In the genomic region with DNA sequence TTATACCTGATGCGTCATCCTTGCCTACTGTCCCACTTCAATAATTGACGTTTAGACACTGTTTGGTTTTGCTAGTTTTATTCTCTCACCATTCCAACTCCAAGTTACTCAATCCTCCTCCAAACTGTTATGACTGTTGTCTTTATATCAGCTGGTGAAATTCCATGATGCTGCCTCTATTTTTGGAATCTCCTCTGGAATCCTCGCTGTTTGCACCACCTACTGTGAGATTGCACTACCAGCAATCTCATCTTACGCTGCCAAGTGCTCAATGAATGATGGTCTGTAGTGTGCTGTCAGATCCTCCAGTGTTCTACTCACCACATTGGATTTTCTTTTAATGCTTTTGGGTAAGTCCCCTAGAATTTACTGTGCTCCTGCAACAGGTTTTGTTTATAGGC, we compare ENCODE assay signal across 1 cellular context.
TF ChIP-seq lines count a peak whose summit lies in the region.

No MANE protein-coding gene starts in this region.

TF ChIP-seq in WTC11, 78 proteins besides CTCF, POLR2A, EP300 and RAD21 (continued from another document):
- TF ChIP-seq, protein P1, sequence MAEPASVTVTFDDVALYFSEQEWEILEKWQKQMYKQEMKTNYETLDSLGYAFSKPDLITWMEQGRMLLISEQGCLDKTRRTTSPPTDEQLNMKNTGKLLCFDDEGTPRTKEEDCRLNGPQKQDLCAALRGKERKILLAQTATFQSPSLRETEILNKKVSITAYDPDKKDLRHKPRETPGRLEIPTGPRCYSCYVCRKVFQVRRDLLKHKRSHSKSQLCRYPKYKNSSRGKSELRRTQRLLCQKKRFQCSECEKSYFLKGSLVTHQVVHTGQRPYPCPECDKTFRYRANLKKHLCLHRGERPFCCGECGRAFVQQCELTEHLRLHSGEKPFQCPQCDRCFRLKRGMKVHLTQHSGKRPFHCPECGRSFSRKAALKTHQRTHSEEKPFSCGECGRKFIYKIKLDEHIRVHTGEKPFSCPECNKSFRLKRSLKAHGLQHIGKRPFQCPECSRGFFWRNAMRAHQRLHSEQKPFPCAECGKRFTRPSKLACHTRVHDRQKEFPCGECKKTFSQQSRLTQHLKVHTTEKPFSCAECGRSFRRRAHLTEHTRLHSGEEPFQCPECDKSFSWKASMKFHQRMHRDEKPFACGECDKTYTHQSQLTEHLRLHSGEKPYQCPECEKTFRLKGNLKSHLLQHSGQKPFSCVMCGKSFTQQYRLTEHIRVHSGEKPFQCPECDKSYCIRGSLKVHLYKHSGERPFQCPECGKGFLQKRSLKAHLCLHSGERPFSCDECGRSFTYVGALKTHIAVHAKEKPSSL (CRISPR knock-in tag; conservative IDR thresholded peaks at IDR 0.05): no peak
- TF ChIP-seq NFYB (CRISPR knock-in tag; conservative IDR thresholded peaks at IDR 0.05; ENCODE audit: low read depth) (no peak), MAX (CRISPR knock-in tag; IDR thresholded peaks at IDR 0.05) (no peak), ZNF138 (CRISPR knock-in tag; conservative IDR thresholded peaks at IDR 0.05) (no peak), TP53 (CRISPR knock-in tag; IDR thresholded peaks at IDR 0.05) (no peak), ESRRA (CRISPR knock-in tag; IDR thresholded peaks at IDR 0.05; ENCODE audit: borderline replicate concordance) (no peak), ATF2 (CRISPR knock-in tag; IDR thresholded peaks at IDR 0.05; ENCODE audit: borderline replicate concordance, low read depth) (no peak), CREM (CRISPR knock-in tag; IDR thresholded peaks at IDR 0.05) (no peak), EMX1 (CRISPR knock-in tag; IDR thresholded peaks at IDR 0.05) (no peak), ZNF396 (CRISPR knock-in tag; IDR thresholded peaks at IDR 0.05; ENCODE audit: borderline replicate concordance) (no peak)
- TF ChIP-seq, protein P2, sequence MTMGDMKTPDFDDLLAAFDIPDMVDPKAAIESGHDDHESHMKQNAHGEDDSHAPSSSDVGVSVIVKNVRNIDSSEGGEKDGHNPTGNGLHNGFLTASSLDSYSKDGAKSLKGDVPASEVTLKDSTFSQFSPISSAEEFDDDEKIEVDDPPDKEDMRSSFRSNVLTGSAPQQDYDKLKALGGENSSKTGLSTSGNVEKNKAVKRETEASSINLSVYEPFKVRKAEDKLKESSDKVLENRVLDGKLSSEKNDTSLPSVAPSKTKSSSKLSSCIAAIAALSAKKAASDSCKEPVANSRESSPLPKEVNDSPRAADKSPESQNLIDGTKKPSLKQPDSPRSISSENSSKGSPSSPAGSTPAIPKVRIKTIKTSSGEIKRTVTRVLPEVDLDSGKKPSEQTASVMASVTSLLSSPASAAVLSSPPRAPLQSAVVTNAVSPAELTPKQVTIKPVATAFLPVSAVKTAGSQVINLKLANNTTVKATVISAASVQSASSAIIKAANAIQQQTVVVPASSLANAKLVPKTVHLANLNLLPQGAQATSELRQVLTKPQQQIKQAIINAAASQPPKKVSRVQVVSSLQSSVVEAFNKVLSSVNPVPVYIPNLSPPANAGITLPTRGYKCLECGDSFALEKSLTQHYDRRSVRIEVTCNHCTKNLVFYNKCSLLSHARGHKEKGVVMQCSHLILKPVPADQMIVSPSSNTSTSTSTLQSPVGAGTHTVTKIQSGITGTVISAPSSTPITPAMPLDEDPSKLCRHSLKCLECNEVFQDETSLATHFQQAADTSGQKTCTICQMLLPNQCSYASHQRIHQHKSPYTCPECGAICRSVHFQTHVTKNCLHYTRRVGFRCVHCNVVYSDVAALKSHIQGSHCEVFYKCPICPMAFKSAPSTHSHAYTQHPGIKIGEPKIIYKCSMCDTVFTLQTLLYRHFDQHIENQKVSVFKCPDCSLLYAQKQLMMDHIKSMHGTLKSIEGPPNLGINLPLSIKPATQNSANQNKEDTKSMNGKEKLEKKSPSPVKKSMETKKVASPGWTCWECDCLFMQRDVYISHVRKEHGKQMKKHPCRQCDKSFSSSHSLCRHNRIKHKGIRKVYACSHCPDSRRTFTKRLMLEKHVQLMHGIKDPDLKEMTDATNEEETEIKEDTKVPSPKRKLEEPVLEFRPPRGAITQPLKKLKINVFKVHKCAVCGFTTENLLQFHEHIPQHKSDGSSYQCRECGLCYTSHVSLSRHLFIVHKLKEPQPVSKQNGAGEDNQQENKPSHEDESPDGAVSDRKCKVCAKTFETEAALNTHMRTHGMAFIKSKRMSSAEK (CRISPR knock-in tag; IDR thresholded peaks at IDR 0.05; ENCODE audit: borderline replicate concordance): no peak
- TF ChIP-seq, protein P3, sequence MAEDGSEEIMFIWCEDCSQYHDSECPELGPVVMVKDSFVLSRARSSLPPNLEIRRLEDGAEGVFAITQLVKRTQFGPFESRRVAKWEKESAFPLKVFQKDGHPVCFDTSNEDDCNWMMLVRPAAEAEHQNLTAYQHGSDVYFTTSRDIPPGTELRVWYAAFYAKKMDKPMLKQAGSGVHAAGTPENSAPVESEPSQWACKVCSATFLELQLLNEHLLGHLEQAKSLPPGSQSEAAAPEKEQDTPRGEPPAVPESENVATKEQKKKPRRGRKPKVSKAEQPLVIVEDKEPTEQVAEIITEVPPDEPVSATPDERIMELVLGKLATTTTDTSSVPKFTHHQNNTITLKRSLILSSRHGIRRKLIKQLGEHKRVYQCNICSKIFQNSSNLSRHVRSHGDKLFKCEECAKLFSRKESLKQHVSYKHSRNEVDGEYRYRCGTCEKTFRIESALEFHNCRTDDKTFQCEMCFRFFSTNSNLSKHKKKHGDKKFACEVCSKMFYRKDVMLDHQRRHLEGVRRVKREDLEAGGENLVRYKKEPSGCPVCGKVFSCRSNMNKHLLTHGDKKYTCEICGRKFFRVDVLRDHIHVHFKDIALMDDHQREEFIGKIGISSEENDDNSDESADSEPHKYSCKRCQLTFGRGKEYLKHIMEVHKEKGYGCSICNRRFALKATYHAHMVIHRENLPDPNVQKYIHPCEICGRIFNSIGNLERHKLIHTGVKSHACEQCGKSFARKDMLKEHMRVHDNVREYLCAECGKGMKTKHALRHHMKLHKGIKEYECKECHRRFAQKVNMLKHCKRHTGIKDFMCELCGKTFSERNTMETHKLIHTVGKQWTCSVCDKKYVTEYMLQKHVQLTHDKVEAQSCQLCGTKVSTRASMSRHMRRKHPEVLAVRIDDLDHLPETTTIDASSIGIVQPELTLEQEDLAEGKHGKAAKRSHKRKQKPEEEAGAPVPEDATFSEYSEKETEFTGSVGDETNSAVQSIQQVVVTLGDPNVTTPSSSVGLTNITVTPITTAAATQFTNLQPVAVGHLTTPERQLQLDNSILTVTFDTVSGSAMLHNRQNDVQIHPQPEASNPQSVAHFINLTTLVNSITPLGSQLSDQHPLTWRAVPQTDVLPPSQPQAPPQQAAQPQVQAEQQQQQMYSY (CRISPR knock-in tag; IDR thresholded peaks at IDR 0.05): no peak
